Comparison of ENCODE assay signal across 8 cellular contexts in the genomic region with DNA sequence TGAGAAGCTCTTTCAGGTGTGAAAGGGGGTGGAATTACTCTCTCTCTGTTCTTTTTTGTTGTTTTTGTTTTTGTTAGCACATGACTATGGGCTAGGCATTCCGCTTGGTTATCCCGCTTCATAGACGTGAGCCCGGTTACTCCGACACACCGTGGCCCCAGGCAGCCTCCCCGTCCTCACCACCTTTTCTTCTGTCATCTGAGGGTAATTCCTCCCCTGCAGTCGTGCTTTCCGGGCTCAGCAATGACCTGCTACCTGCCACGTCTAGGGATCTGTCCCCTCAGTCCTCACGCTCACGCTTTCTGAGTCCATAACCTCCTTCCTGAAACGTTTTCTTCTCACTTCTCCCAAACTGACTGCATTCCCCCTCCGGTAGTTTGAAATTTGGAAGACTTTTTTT. TPM values are rescaled to one million over a fixed set of nuclear protein-coding genes. Genes with fewer than 3 reads are reported as not detected.
DNase-seq lines count a peak whose midpoint lies in the region; ATAC-seq, FAIRE-seq and TF ChIP-seq lines count a peak whose summit lies in the region.

No MANE protein-coding gene starts in this region.

- DNase-seq in activated CD4-positive, alpha-beta memory T cell treated with anti-CD3 and anti-CD28 coated beads, Interleukin-2, amount 10 ng/mL, durations not matched to agents 7 days and 5 days = no peak
- DNase-seq in glutamatergic neuron (no peak), small intestine (peak; percentile 22), H54 (ENCODE audit: insufficient read length, low spot score) (no peak), NCI-H1694 treated with DMSO at 0.1 percent for 48 hours (lab: John Stamatoyannopoulos, UW) (no peak)

- H3K4me1 Mint-ChIP-seq in activated CD4-positive, alpha-beta memory T cell treated with anti-CD3 and anti-CD28 coated beads, Interleukin-2, amount 10 ng/mL, durations not matched to agents 7 days and 5 days = peaks cover 37% of the 10 kb centered on the region
- peaks cover 2% of the 10 kb centered on the region for H3K4me1 Mint-ChIP-seq in glutamatergic neuron (ENCODE audit: low read depth, unreplicated experiment)

- POLR2A ChIA-PET in HEK293 (lab: Yijun Ruan, JAX) = interaction anchor here (1.2 to 1.9 kb wide), 4 partner anchors 70 to 439 kb away, joined by 4 to 9 read pairs (median 5); partner anchors contain the start of genes NOA1 and POLR2B
- POLR2A ChIA-PET in activated CD4-positive, alpha-beta memory T cell treated with anti-CD3 and anti-CD28 coated beads, Interleukin-2, amount 10 ng/mL, durations not matched to agents 7 days and 5 days (lab: Charles Lee) = interaction anchor here (0.9 to 8.4 kb wide), 9 partner anchors 9 to 520 kb away, joined by 3 to 208 read pairs (median 3); partner anchors contain the start of genes AASDH, NOA1, PAICS and POLR2B

- no peak for ATAC-seq in GM18511 (IDR thresholded peaks at IDR 0.05; ENCODE audit: unreplicated experiment)
- ATAC-seq in HG02678 (IDR thresholded peaks at IDR 0.05; ENCODE audit: unreplicated experiment) = no peak

- peaks cover 0 to 8% of the 10 kb centered on the region in 2 experiments; a peak in 1 of 3 replicates for H3K36me3 ChIP-seq in HEK293 (ENCODE audit: control insufficient read depth in 2 of 2, insufficient read depth in 1 of 2, low read length in 2 of 2)
- peaks cover 0 to 2% of the 10 kb centered on the region in 2 donors for H3K36me3 ChIP-seq in small intestine (ENCODE audit: control insufficient read depth in 2 of 2, insufficient read depth in 2 of 2, low read length in 2 of 2)

- no peak for TF ChIP-seq CTCF in HEK293 (tag by site-specific recombination; IDR thresholded peaks at IDR 0.05)
- TF ChIP-seq CTCF in glutamatergic neuron (IDR thresholded peaks at IDR 0.05; ENCODE audit: partially characterized antibody, unreplicated experiment) = no peak

- peak overlapping the region; percentile 79 for H3K4me3 Mint-ChIP-seq in activated CD4-positive, alpha-beta memory T cell treated with anti-CD3 and anti-CD28 coated beads, Interleukin-2, amount 10 ng/mL, durations not matched to agents 7 days and 5 days
- H3K4me3 Mint-ChIP-seq in glutamatergic neuron (ENCODE audit: unreplicated experiment) = peak overlapping the region; percentile 74

- H3K27me3 ChIP-seq in small intestine (ENCODE audit: control insufficient read depth in 2 of 2, insufficient read depth in 2 of 2, low read length in 2 of 2) = no peaks in the 10 kb centered on the region

- peaks cover 5% of the 10 kb centered on the region for H3K27me3 Mint-ChIP-seq in activated CD4-positive, alpha-beta memory T cell treated with anti-CD3 and anti-CD28 coated beads, Interleukin-2, amount 10 ng/mL, durations not matched to agents 7 days and 5 days
- peaks cover 10% of the 10 kb centered on the region for H3K27me3 Mint-ChIP-seq in glutamatergic neuron (ENCODE audit: unreplicated experiment)

- no peak overlapping the region for H3K27ac ChIP-seq in HEK293 (ENCODE audit: extremely low read depth, low read depth, low read length)
- H3K27ac ChIP-seq in small intestine (ENCODE audit: low read depth in 1 of 2, low read length in 1 of 2) = no peak overlapping the region

- H3K9me3 Mint-ChIP-seq in activated CD4-positive, alpha-beta memory T cell treated with anti-CD3 and anti-CD28 coated beads, Interleukin-2, amount 10 ng/mL, durations not matched to agents 7 days and 5 days = no peaks in the 10 kb centered on the region
- H3K9me3 Mint-ChIP-seq in glutamatergic neuron (ENCODE audit: unreplicated experiment) = peaks cover 9% of the 10 kb centered on the region

- FAIRE-seq in small intestine (lab: Jason Lieb, UNC) (no peak), H54 (lab: Jason Lieb, UNC) (no peak)

- 6 to 21% (median 11%) methylated on average over 14 of the region's 14 CpGs for WGBS in small intestine, 3 donors

- H3K4me3 ChIP-seq in HEK293 (ENCODE audit: low read depth, low read length) = no peak overlapping the region
- peak overlapping the region in 1 of 2 donors; percentile 97 for H3K4me3 ChIP-seq in small intestine (ENCODE audit: low read depth in 1 of 2, low read length in 2 of 2)

- H3K9me3 ChIP-seq in HEK293 (ENCODE audit: control insufficient read depth, insufficient read depth, low read depth, low read length) (no peaks in the 10 kb centered on the region), small intestine (ENCODE audit: control insufficient read depth, low read depth) (no peaks in the 10 kb centered on the region)

- H3K4me1 ChIP-seq in HEK293 (ENCODE audit: control insufficient read depth, insufficient read depth, low read length) = no peaks in the 10 kb centered on the region
- H3K4me1 ChIP-seq in small intestine (ENCODE audit: control insufficient read depth in 2 of 2, insufficient read depth in 1 of 2, low read depth in 1 of 2, low read length in 1 of 2) = peaks cover 1 to 9% of the 10 kb centered on the region in 2 donors

- TF ChIP-seq POLR2A in H54 (IDR thresholded peaks at IDR 0.05; ENCODE audit: low read depth, low read length) = no peak

- CTCF ChIA-PET in HEK293 (lab: Yijun Ruan, JAX) = interaction anchor here (0.7 kb wide), 1 partner anchor 1041 kb away, joined by 3 read pairs; no protein-coding TSS in a partner anchor
- CTCF ChIA-PET in activated CD4-positive, alpha-beta memory T cell treated with anti-CD3 and anti-CD28 coated beads, Interleukin-2, amount 10 ng/mL, durations not matched to agents 7 days and 5 days (lab: Charles Lee) = interaction anchor here (0.7 to 4.1 kb wide), 7 partner anchors 17 to 958 kb away, joined by 3 to 51 read pairs (median 4); partner anchors contain the start of genes CEP135, NOA1, PAICS and POLR2B

- peaks cover 20% of the 10 kb centered on the region for H3K36me3 Mint-ChIP-seq in activated CD4-positive, alpha-beta memory T cell treated with anti-CD3 and anti-CD28 coated beads, Interleukin-2, amount 10 ng/mL, durations not matched to agents 7 days and 5 days (ENCODE audit: low read depth)
- no peaks in the 10 kb centered on the region for H3K36me3 Mint-ChIP-seq in glutamatergic neuron (ENCODE audit: unreplicated experiment)

- peak overlapping the region; percentile 65 for H3K27ac Mint-ChIP-seq in activated CD4-positive, alpha-beta memory T cell treated with anti-CD3 and anti-CD28 coated beads, Interleukin-2, amount 10 ng/mL, durations not matched to agents 7 days and 5 days
- no peak overlapping the region for H3K27ac Mint-ChIP-seq in glutamatergic neuron (ENCODE audit: unreplicated experiment)

TF ChIP-seq in HEK293, 187 proteins besides CTCF, POLR2A, EP300 and RAD21:
- no peak for TF ChIP-seq FEZF1 (tag by site-specific recombination; IDR thresholded peaks at IDR 0.05)
- peak; percentile 71 for TF ChIP-seq ZNF600 (tag by site-specific recombination; IDR thresholded peaks at IDR 0.05)
TF ChIP-seq in HEK293: peak in this region for 1.

RNA-seq across cellular contexts. Expression of gene REST, which starts 0.7 kb away (rescaled TPM):
- total RNA-seq in activated CD4-positive, alpha-beta memory T cell treated with anti-CD3 and anti-CD28 coated beads, Interleukin-2, amount 10 ng/mL, durations not matched to agents 7 days and 5 days = 10 to 100 TPM; 54.7 to 58.3 TPM
- total RNA-seq in glutamatergic neuron (ENCODE audit: unreplicated experiment) = 1.5 TPM
- 1 to 10 TPM; 3.8 to 5.4 (median 4.2) TPM for polyA plus RNA-seq in small intestine

Comparison
In these comparisons a context has a peak if more than half of its experiments do, and no peak if none do; other contexts are left out.
1. RNA of gene REST, which starts 0.7 kb away (total RNA-seq): 54.7 to 58.3 TPM in activated CD4-positive, alpha-beta memory T cell treated with anti-CD3 and anti-CD28 coated beads, Interleukin-2, amount 10 ng/mL, durations not matched to agents 7 days and 5 days; 1.5 TPM in glutamatergic neuron (single experiment); every median in the first group is over 10 times any median in the second.